In the genomic region with DNA sequence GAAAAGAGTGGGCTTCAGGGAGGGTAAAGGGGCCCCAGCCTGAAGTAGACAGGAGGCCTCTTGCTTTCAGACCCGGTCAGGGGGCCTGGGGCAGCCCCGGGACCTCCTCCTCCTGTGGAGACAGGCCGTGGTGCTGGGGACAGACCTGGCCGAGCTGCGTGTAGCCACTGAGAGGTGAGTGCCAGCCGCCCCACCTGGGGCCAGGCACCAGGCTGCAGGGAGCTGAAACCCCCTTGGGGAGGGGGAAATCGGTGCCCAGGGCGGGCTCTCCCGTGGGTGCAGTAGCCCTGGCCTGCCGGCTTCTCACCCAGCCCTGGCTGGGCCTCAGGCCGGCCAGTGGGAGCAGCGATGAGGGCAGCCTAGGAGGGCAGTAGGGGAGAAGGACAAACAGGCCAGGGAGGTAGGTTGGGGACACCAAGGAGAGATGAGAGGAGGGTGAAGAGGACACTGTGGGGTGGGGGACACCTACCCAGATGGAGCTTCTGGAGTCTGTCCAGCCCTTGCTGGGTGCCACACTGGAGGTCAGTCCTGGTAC, we compare ENCODE assay signal across 29 cellular contexts. TPM values are rescaled to one million over a fixed set of nuclear protein-coding genes. Genes with fewer than 3 reads are reported as not detected.
DNase-seq lines count a peak whose midpoint lies in the region; ATAC-seq and TF ChIP-seq lines count a peak whose summit lies in the region.
"Had no signal": no experiment of that assay in that cellular context is flagged by ENCODE, and none has a peak within 500 bp of the region (broad histone marks: within the 10 kb centered on the region; RNA-seq: fewer than 3 reads in every experiment).

No MANE protein-coding gene starts in this region.

- TF ChIP-seq CTCF in SK-N-SH (IDR thresholded peaks at IDR 0.05) (no peak), adrenal gland (IDR thresholded peaks at IDR 0.05) (no peak), RWPE1 (conservative IDR thresholded peaks at IDR 0.05; ENCODE audit: low read depth) (no peak)

- DNase-seq in SK-N-SH (peak; percentile 32), adrenal gland (peak in 5 of 7 donors; percentile 6 to 23 (median 8)), left lobe of liver (ENCODE audit: low spot score) (peak; percentile 37), sciatic nerve (ENCODE audit: low spot score) (peak; percentile 47), RWPE1 (ENCODE audit: low spot score) (no peak)
- DNase-seq in activated T-cell treated with anti-CD3 and anti-CD28 coated beads, Interleukin-2, amount 50 U/mL, for 24 hours = no peak
- DNase-seq: activated CD4-positive, alpha-beta T cell treated with anti-CD3 and anti-CD28 coated beads, Interleukin-2, amount 50 U/mL, for 1 hour; activated naive CD4-positive, alpha-beta T cell treated with Interleukin-2 at 50 U/mL for 16 hours; AML-193; anterior cingulate cortex; foreskin fibroblast; hippocampal formation; naive B cell; NCI-H1436 treated with DMSO at 0.1 percent for 48 hours; NCI-H2171 treated with DMSO at 0.1 percent for 48 hours; NCI-H69; SHP77 treated with DMSO at 0.1 percent for 48 hours; stimulated activated CD4-positive, alpha-beta T cell treated with anti-CD3 and anti-CD28 coated beads, Interleukin-4, amount 100 ng/mL, for 4 hours had no signal

- H3K27me3 Mint-ChIP-seq in activated T-cell treated with anti-CD3 and anti-CD28 coated beads, Interleukin-2, amount 50 U/mL, for 24 hours = no peaks in the 10 kb centered on the region

- TF ChIP-seq RAD21 in SK-N-SH (IDR thresholded peaks at IDR 0.05; ENCODE audit: low read length) = no peak

- H3K36me3 ChIP-seq in SK-N-SH (replicated peaks in 1 of 2; ENCODE audit: control insufficient read depth in 1 of 2, insufficient read depth in 2 of 2, low read length in 1 of 2) (no peaks in the 10 kb centered on the region), adrenal gland (replicated peaks in 1 of 2) (no peaks in the 10 kb centered on the region)
- H3K36me3 ChIP-seq: spleen had no signal

- H3K27me3 ChIP-seq in SK-N-SH (ENCODE audit: insufficient read depth) = no peaks in the 10 kb centered on the region; the same call in 1 of the 2 replicates
- no peaks in the 10 kb centered on the region for H3K27me3 ChIP-seq in adrenal gland

- H3K4me1 ChIP-seq in SK-N-SH (ENCODE audit: control insufficient read depth in 1 of 2, insufficient read depth in 2 of 2, low read depth in 1 of 2, low read length in 1 of 2) (peaks cover 0 to 5% of the 10 kb centered on the region in 2 experiments; a peak in 1 of 4 replicates), adrenal gland (replicated peaks in 1 of 2) (peaks cover 0 to 3% of the 10 kb centered on the region in 2 donors)
- H3K4me1 ChIP-seq: psoas muscle had no signal

- no peak for TF ChIP-seq POLR2A in adrenal gland (IDR thresholded peaks at IDR 0.05)

- CTCF ChIA-PET in SK-N-SH (lab: Yijun Ruan, JAX) (interaction anchor here (0.7 to 1.8 kb wide), 2 partner anchors 16 to 40 kb away, joined by 3 to 5 read pairs; no protein-coding TSS in a partner anchor), RWPE1 (lab: Yijun Ruan, JAX) (interaction anchor here (0.6 kb wide), 1 partner anchor 16 kb away, joined by 3 read pairs; no protein-coding TSS in a partner anchor)

- intact Hi-C loops in adrenal gland (cut with DNase I) (no loop called here), sciatic nerve (cut with DNase I) (no loop called here)

- no peak overlapping the region for H3K4me3 ChIP-seq in SK-N-SH (ENCODE audit: low read depth in 2 of 2, low read length in 1 of 2)
- no peak overlapping the region for H3K4me3 ChIP-seq in adrenal gland
- H3K4me3 ChIP-seq: psoas muscle, spleen had no signal

- H3K9me3 ChIP-seq in SK-N-SH (no peaks in the 10 kb centered on the region), adrenal gland (replicated peaks in 1 of 3) (no peaks in the 10 kb centered on the region)
- H3K9me3 ChIP-seq: psoas muscle had no signal

- POLR2A ChIA-PET in SK-N-SH (lab: Yijun Ruan, JAX) (no interaction called here), RWPE1 (lab: Yijun Ruan, JAX; ENCODE audit: low non-redundant PET) (no interaction called here)

- no peaks in the 10 kb centered on the region for H3K79me2 ChIP-seq in SK-N-SH (ENCODE audit: insufficient read depth)

- TF ChIP-seq EP300 in SK-N-SH (IDR thresholded peaks at IDR 0.05; ENCODE audit: borderline replicate concordance in 1 of 2, low read depth in 1 of 2, low read length in 1 of 2) = no peak

- H3K27ac ChIP-seq in SK-N-SH (ENCODE audit: low read depth in 2 of 2, low read length in 1 of 2) (no peak overlapping the region), adrenal gland (no peak overlapping the region), RWPE1 (no peak overlapping the region)
- H3K27ac ChIP-seq: 22Rv1, HL-60, psoas muscle, spleen had no signal

- H3K9me2 ChIP-seq in SK-N-SH = no peaks in the 10 kb centered on the region

- no peak overlapping the region for H3K27ac Mint-ChIP-seq in activated T-cell treated with anti-CD3 and anti-CD28 coated beads, Interleukin-2, amount 50 U/mL, for 24 hours
- H3K27ac Mint-ChIP-seq: memory B cell, naive B cell, T-cell had no signal

- H3K9me3 Mint-ChIP-seq in activated T-cell treated with anti-CD3 and anti-CD28 coated beads, Interleukin-2, amount 50 U/mL, for 24 hours = no peaks in the 10 kb centered on the region
- H3K9me3 Mint-ChIP-seq: memory B cell, T-cell had no signal

- ATAC-seq in SK-N-SH treated with all-trans-retinoic acid at 6 μM for 48 hours (no peak), left lobe of liver (no peak), sciatic nerve (no peak), GM18498 (IDR thresholded peaks at IDR 0.05; ENCODE audit: unreplicated experiment) (no peak)
- ATAC-seq: HCT116, psoas muscle, T-cell had no signal

- H3F3A ChIP-seq in SK-N-SH (replicated peaks; ENCODE audit: insufficient read depth) = peaks cover 5% of the 10 kb centered on the region

- H3K36me3 Mint-ChIP-seq in activated T-cell treated with anti-CD3 and anti-CD28 coated beads, Interleukin-2, amount 50 U/mL, for 24 hours (ENCODE audit: low read depth) = no peaks in the 10 kb centered on the region
- H3K36me3 Mint-ChIP-seq: memory B cell, naive B cell, T-cell had no signal

- WGBS in SK-N-SH (ENCODE audit: low lambda C conversion rate) = 46% methylated on average over 5 of the region's 12 CpGs
- 91 to 95% (median 93%) methylated on average over 3 to 12 of the region's 12 CpGs for WGBS in adrenal gland, 4 donors

- H3K4me3 Mint-ChIP-seq in activated T-cell treated with anti-CD3 and anti-CD28 coated beads, Interleukin-2, amount 50 U/mL, for 24 hours = no peak overlapping the region
- H3K4me3 Mint-ChIP-seq: memory B cell, naive B cell, T-cell had no signal

- H3K4me2 ChIP-seq in SK-N-SH = no peak overlapping the region

- H3K4me1 Mint-ChIP-seq in activated T-cell treated with anti-CD3 and anti-CD28 coated beads, Interleukin-2, amount 50 U/mL, for 24 hours (ENCODE audit: low read depth) = no peaks in the 10 kb centered on the region
- H3K4me1 Mint-ChIP-seq: memory B cell, naive B cell, T-cell had no signal

- H3K9ac ChIP-seq in SK-N-SH = no peak overlapping the region

- H4K20me1 ChIP-seq in SK-N-SH (ENCODE audit: insufficient read depth) = no peaks in the 10 kb centered on the region

- H2AFZ ChIP-seq in SK-N-SH (ENCODE audit: low read depth) = no peak overlapping the region

TF ChIP-seq in SK-N-SH, 30 proteins besides CTCF, POLR2A, EP300 and RAD21:
- TF ChIP-seq POLR2AphosphoS5 (IDR thresholded peaks at IDR 0.05; ENCODE audit: low read depth, low read length) = no peak

TF ChIP-seq in SK-N-SH treated with all-trans-retinoic acid at 6 μM for 48 hours, 23 proteins besides CTCF, POLR2A, EP300 and RAD21:
- TF ChIP-seq TCF4 (CRISPR knock-in tag; IDR thresholded peaks at IDR 0.05; ENCODE audit: borderline replicate concordance) (no peak), SNAI2 (CRISPR knock-in tag; IDR thresholded peaks at IDR 0.05) (no peak), ZFP3 (CRISPR knock-in tag; IDR thresholded peaks at IDR 0.05) (no peak)

RNA-seq across cellular contexts. Expression of a gene that starts 24.0 kb away (rescaled TPM):
- polyA plus RNA-seq in SK-N-SH (2012; rRNA removed) (not detected in 2 replicates), adrenal gland (under 1 TPM in 2 of 3 donors, not detected in 1; 0.07 to 0.32 TPM)
- polyA plus RNA-seq in SK-N-SH (2012; cell fraction: cytosol; rRNA removed) = not detected in 2 replicates
- 0.01 and 0.06 TPM in 2 replicates for polyA plus RNA-seq in SK-N-SH (2012; cell fraction: nucleus; rRNA removed)
- total RNA-seq in adrenal gland (under 1 TPM in 3 of 8 donors, not detected in 5; 0.07 to 0.65 (median 0.23) TPM), left lobe of liver (0.05 TPM), sciatic nerve (0.18 TPM)
- total RNA-seq: Daoy, epithelial cell of proximal tubule, psoas muscle, T-cell had no signal

RNA-seq across cellular contexts. Expression of a gene that starts 34.2 kb away (rescaled TPM):
- not detected in 2 replicates for polyA plus RNA-seq in SK-N-SH (2012; rRNA removed)
- polyA plus RNA-seq in SK-N-SH (2012; cell fraction: cytosol; rRNA removed) = not detected in 2 replicates
- polyA plus RNA-seq in SK-N-SH (2012; cell fraction: nucleus; rRNA removed) = not detected in 2 replicates
- not detected for total RNA-seq in adrenal gland
- under 1 TPM in 2 of 3 donors, not detected in 1; 0.10 to 0.32 TPM for polyA plus RNA-seq in adrenal gland
- total RNA-seq in left lobe of liver = 19.3 TPM
- not detected for total RNA-seq in sciatic nerve
- total RNA-seq: Daoy, psoas muscle, T-cell had no signal
- polyA plus RNA-seq: psoas muscle had no signal

Comparison
In these comparisons a context has a peak if more than half of its experiments do, and no peak if none do; other contexts are left out.
1. DNase-seq: peak in SK-N-SH (single experiment), adrenal gland (5 of 7), left lobe of liver (single experiment) and sciatic nerve (single experiment); none in RWPE1 (single experiment) and activated T-cell treated with anti-CD3 and anti-CD28 coated beads, Interleukin-2, amount 50 U/mL, for 24 hours (single experiment).
2. RNA of a gene that starts 34.2 kb away (total RNA-seq): 19.3 TPM in left lobe of liver (single experiment); not detected in adrenal gland and not detected in sciatic nerve (single experiment); every median in the first group is over 10 times any median in the second.